8 cellular contexts compared by ENCODE assay signal in the genomic region with DNA sequence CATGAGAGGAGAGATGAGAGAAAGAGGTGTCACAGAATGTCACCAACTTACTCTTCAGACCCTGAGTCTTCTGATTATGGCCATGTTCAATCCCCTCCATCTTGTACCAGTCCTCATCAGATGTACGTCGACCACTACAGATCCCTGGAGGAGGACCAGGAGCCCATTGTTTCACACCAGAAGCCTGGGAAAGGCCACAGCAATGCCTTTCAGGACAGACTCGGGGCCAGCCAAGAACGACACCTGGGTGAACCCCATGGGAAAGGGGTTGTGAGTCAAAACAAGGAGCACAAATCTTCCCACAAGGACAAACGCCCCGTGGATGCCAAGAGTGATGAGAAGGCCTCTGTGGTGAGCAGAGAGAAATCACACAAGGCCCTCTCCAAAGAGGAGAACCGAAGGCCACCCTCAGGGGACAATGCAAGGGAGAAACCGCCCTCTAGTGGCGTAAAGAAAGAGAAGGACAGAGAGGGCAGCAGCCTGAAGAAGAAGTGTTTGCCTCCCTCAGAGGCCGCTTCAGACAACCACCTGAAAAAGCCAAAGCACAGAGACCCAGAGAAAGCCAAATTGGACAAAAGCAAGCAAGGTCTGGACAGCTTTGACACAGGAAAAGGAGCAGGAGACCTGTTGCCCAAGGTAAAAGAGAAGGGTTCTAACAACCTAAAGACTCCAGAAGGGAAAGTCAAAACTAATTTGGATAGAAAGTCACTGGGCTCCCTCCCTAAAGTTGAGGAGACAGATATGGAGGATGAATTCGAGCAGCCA.
DNase-seq lines count a peak whose midpoint lies in the region; ATAC-seq and TF ChIP-seq lines count a peak whose summit lies in the region.

No MANE protein-coding gene starts in this region.

- peak; percentile 71 for DNase-seq in ELF-1 (ENCODE audit: low read depth, low spot score)
- peak; percentile 84 for DNase-seq in NAMALWA (ENCODE audit: low spot score)
- DNase-seq in activated CD4-positive, alpha-beta T cell treated with anti-CD3 and anti-CD28 coated beads for 1 hour: peak; percentile 9
- peak; percentile 49 for DNase-seq in epidermal melanocyte (ENCODE audit: insufficient read length, low spot score)
- DNase-seq in nephron progenitor cell: peak; percentile 32

- peak overlapping the region; percentile 5 for H3K27ac Mint-ChIP-seq in nephron progenitor cell

- no peak overlapping the region for H3K4me3 Mint-ChIP-seq in nephron progenitor cell

- TF ChIP-seq CTCF in 22Rv1 (IDR thresholded peaks at IDR 0.05) (peak; percentile 85), nephron progenitor cell (IDR thresholded peaks at IDR 0.05) (peak; percentile 65)

- ATAC-seq in GM19397 (IDR thresholded peaks at IDR 0.05; ENCODE audit: unreplicated experiment): no peak
- no peak for ATAC-seq in GM18502 (IDR thresholded peaks at IDR 0.05; ENCODE audit: poor library complexity, unreplicated experiment)

- H3K9me3 Mint-ChIP-seq in nephron progenitor cell: no peaks in the 10 kb centered on the region

- peaks cover 7% of the 10 kb centered on the region for H3K4me1 Mint-ChIP-seq in nephron progenitor cell

- H3K27ac ChIP-seq in 22Rv1: no peak overlapping the region

- peaks cover 8% of the 10 kb centered on the region for H3K27me3 Mint-ChIP-seq in nephron progenitor cell (ENCODE audit: low read depth, poor library complexity)

- peaks cover 58% of the 10 kb centered on the region for H3K36me3 Mint-ChIP-seq in nephron progenitor cell (ENCODE audit: low read depth)

Comparison
In these comparisons a context has a peak if more than half of its experiments do, and no peak if none do; other contexts are left out.
1. DNase-seq: peak in every context shown above with its lines; median percentile 84 in NAMALWA; 71 in ELF-1; 49 in epidermal melanocyte; 32 in nephron progenitor cell; 9 in activated CD4-positive, alpha-beta T cell treated with anti-CD3 and anti-CD28 coated beads for 1 hour.